14 cellular contexts compared by ENCODE assay signal in genomic region chr3:32366638-32367368, GRCh38. TPM values are rescaled to one million over a fixed set of nuclear protein-coding genes. Genes with fewer than 3 reads are reported as not detected.
A peak's percentile ranks its signal among the peaks of the same experiment; 100 is the strongest.
DNase-seq lines count a peak whose midpoint lies in the region; ATAC-seq, FAIRE-seq and TF ChIP-seq lines count a peak whose summit lies in the region.
"Had no signal": no experiment of that assay in that cellular context is flagged by ENCODE, and none has a peak within 500 bp of the region (broad histone marks: within the 10 kb centered on the region; RNA-seq: fewer than 3 reads in every experiment).

No MANE protein-coding gene starts in this region.

- H3K27ac ChIP-seq in GM23338 (ENCODE audit: low read depth), result 0 out of 2 replicates have a peak overlapping the region, but pooled peaks have one; percentile 18
- peak overlapping the region; percentile 37 for H3K27ac ChIP-seq in PC-3 (ENCODE audit: low read length)
- H3K27ac ChIP-seq: SJSA1 had no signal

- CTCF ChIA-PET in PC-3 (lab: Charles Lee), result no interaction called here

- H3K4me1 ChIP-seq in GM23338 (ENCODE audit: insufficient read depth) (peaks cover 13% of the 10 kb centered on the region), PC-3 (ENCODE audit: insufficient read depth, low read length) (peaks cover 16% of the 10 kb centered on the region)

- POLR2A ChIA-PET in PC-3 (lab: Charles Lee; ENCODE audit: unreplicated experiment), result no interaction called here

- H3K27me3 ChIP-seq in GM23338 (ENCODE audit: insufficient read depth), result no peaks in the 10 kb centered on the region
- H3K27me3 ChIP-seq in PC-3 (ENCODE audit: low read length), result no peaks in the 10 kb centered on the region
- H3K27me3 ChIP-seq: SJSA1 had no signal

- no peak overlapping the region for H3K9ac ChIP-seq in PC-3 (ENCODE audit: low read length)

- H3K4me1 Mint-ChIP-seq in GM23338 (peaks cover 19% of the 10 kb centered on the region), naive B cell (peaks cover 12 to 35% (median 30%) of the 10 kb centered on the region in 3 donors)

- H3F3A ChIP-seq in GM23338 (replicated peaks; ENCODE audit: low read depth), result 0 out of 2 replicates have a peak, but pooled peaks cover 3% of the 10 kb centered on the region
- H3F3A ChIP-seq in PC-3 (ENCODE audit: low read length, unreplicated experiment), result no peaks in the 10 kb centered on the region

- no peaks in the 10 kb centered on the region for H3K9me3 ChIP-seq in PC-3 (ENCODE audit: low read length)
- H3K9me3 ChIP-seq: SJSA1 had no signal

- no peaks in the 10 kb centered on the region for H3K79me2 ChIP-seq in GM23338 (replicated peaks; ENCODE audit: insufficient read depth)
- H3K79me2 ChIP-seq in PC-3 (ENCODE audit: low read length), result no peaks in the 10 kb centered on the region

- BruUV-seq in PC-3 (replicated peaks; lab: Mats Ljungman, UMichigan), result no TSS peak

- H3K4me2 ChIP-seq in GM23338 (no peak overlapping the region), PC-3 (ENCODE audit: low read length) (peak overlapping the region; percentile 30; the same call in 1 of the 2 replicates)

- H3K9me2 ChIP-seq in GM23338 (ENCODE audit: insufficient read depth), result no peaks in the 10 kb centered on the region
- no peaks in the 10 kb centered on the region for H3K9me2 ChIP-seq in PC-3 (replicated peaks; ENCODE audit: low read length)

- H3K9me3 Mint-ChIP-seq in GM23338 (no peaks in the 10 kb centered on the region), naive B cell (peaks cover 0 to 2% (median 0%) of the 10 kb centered on the region in 7 donors)
- H3K9me3 Mint-ChIP-seq: activated CD4-positive, alpha-beta memory T cell treated with anti-CD3 and anti-CD28 coated beads, Interleukin-2, amount 10 ng/mL, durations not matched to agents 7 days and 5 days; stimulated activated naive CD8-positive, alpha-beta T cell treated with anti-CD3 and anti-CD28 coated beads, Interleukin-15, amount 100 ng/mL, for 72 hours had no signal

- H2AFZ ChIP-seq in GM23338 (no peak overlapping the region), PC-3 (ENCODE audit: low read length) (no peak overlapping the region)

- TF ChIP-seq CTCF in GM13976 (IDR thresholded peaks at IDR 0.05; ENCODE audit: borderline replicate concordance, control extremely low read depth, extremely low read depth, insufficient read depth, missing control alignments), result no peak
- no peak for TF ChIP-seq CTCF in GM23338 (conservative IDR thresholded peaks at IDR 0.05; ENCODE audit: low read depth in 2 of 2)
- no peak for TF ChIP-seq CTCF in PC-3 (conservative IDR thresholded peaks at IDR 0.05; ENCODE audit: low read depth, low read length)

- H3K36me3 Mint-ChIP-seq in GM23338 (ENCODE audit: low read depth) (no peaks in the 10 kb centered on the region), naive B cell (no peaks in the 10 kb centered on the region)

- no peak for FAIRE-seq in urothelium cell line (lab: Jason Lieb, UNC)
- FAIRE-seq: HTR-8/SVneo had no signal

- H3K36me3 ChIP-seq in GM23338 (ENCODE audit: insufficient read depth) (no peaks in the 10 kb centered on the region), PC-3 (ENCODE audit: low read depth, low read length) (no peaks in the 10 kb centered on the region)
- H3K36me3 ChIP-seq: SJSA1 had no signal

- H3K4me3 ChIP-seq in GM23338 (no peak overlapping the region), PC-3 (ENCODE audit: low read length) (no peak overlapping the region)
- H3K4me3 ChIP-seq: SJSA1 had no signal

- H3K27me3 Mint-ChIP-seq in GM23338 (ENCODE audit: insufficient read depth, low read depth, poor library complexity) (no peaks in the 10 kb centered on the region), naive B cell (peaks cover 0 to 4% (median 0%) of the 10 kb centered on the region in 3 donors)
- H3K27me3 Mint-ChIP-seq: activated CD4-positive, alpha-beta memory T cell treated with anti-CD3 and anti-CD28 coated beads, Interleukin-2, amount 10 ng/mL, durations not matched to agents 7 days and 5 days; stimulated activated naive CD8-positive, alpha-beta T cell treated with anti-CD3 and anti-CD28 coated beads, Interleukin-15, amount 100 ng/mL, for 72 hours had no signal

- H3K27ac Mint-ChIP-seq in GM23338 (peak overlapping the region; percentile 39; the same call in 1 of the 2 replicates), naive B cell (peak overlapping the region in 5 of 6 donors; percentile 8 to 65 (median 61))
- H3K27ac Mint-ChIP-seq: activated CD4-positive, alpha-beta memory T cell treated with anti-CD3 and anti-CD28 coated beads, Interleukin-2, amount 10 ng/mL, durations not matched to agents 7 days and 5 days had no signal

- DNase-seq in GM13976 (ENCODE audit: low spot score) (peak; percentile 29), GM23338 (ENCODE audit: low spot score) (no peak), PC-3 (peak; percentile 72), naive B cell (no peak), urothelium cell line (ENCODE audit: low spot score) (no peak), putamen (ENCODE audit: low spot score) (no peak), cerebellar cortex (ENCODE audit: low spot score) (no peak)
- DNase-seq in stimulated activated CD4-positive, alpha-beta T cell treated with anti-CD3 and anti-CD28 coated beads, Interleukin-2, amount 100 ng/mL, for 24 hours, result no peak
- DNase-seq: activated CD4-positive, alpha-beta memory T cell treated with anti-CD3 and anti-CD28 coated beads, Interleukin-2, amount 10 ng/mL, durations not matched to agents 7 days and 5 days; aorta; NCI-H2081; stimulated activated naive CD8-positive, alpha-beta T cell treated with anti-CD3 and anti-CD28 coated beads, Interleukin-15, amount 100 ng/mL, for 72 hours had no signal

- ATAC-seq in GM23338, result peak; percentile 53
- peak; percentile 91 for ATAC-seq in PC-3
- ATAC-seq in naive B cell (ENCODE audit: low read depth in 2 of 2), result peak in 1 of 2 donors; percentile 42
- ATAC-seq: stimulated activated naive CD8-positive, alpha-beta T cell treated with anti-CD3 and anti-CD28 coated beads, Interleukin-15, amount 100 ng/mL, for 72 hours had no signal

- H3K4me3 Mint-ChIP-seq in GM23338 (no peak overlapping the region), naive B cell (peak overlapping the region in 6 of 8 donors; percentile 16 to 81 (median 56))
- H3K4me3 Mint-ChIP-seq: activated CD4-positive, alpha-beta memory T cell treated with anti-CD3 and anti-CD28 coated beads, Interleukin-2, amount 10 ng/mL, durations not matched to agents 7 days and 5 days; stimulated activated naive CD8-positive, alpha-beta T cell treated with anti-CD3 and anti-CD28 coated beads, Interleukin-15, amount 100 ng/mL, for 72 hours had no signal

- intact Hi-C loops in PC-3 (cut with micrococcal nuclease), result no loop called here

- in situ Hi-C loops in GM13976 (cut with MboI; ENCODE audit: low sequenced_read_pairs, unreplicated experiment), result no loop called here

- H4K20me1 ChIP-seq in GM23338 (replicated peaks; ENCODE audit: insufficient read depth) (no peaks in the 10 kb centered on the region), PC-3 (ENCODE audit: low read length) (no peaks in the 10 kb centered on the region)

TF ChIP-seq in GM23338, 12 proteins besides CTCF, POLR2A, EP300 and RAD21 (continues in another document):
- TF ChIP-seq ETS1 (IDR thresholded peaks at IDR 0.05) (no peak), NANOG (IDR thresholded peaks at IDR 0.05; ENCODE audit: borderline replicate concordance) (no peak), CREB1 (CRISPR knock-in tag; IDR thresholded peaks at IDR 0.05; ENCODE audit: low read depth) (no peak), JUNB (IDR thresholded peaks at IDR 0.05; ENCODE audit: unreplicated experiment) (no peak), REST (IDR thresholded peaks at IDR 0.05; ENCODE audit: unreplicated experiment) (no peak)

RNA-seq across cellular contexts. Expression of gene CMTM7, which starts 24.9 kb away (rescaled TPM):
- 23.6 and 32.2 TPM in 2 replicates for total RNA-seq in GM23338 (2014; rRNA removed; shearing (Covaris generic))
- 88.3 and 93.6 TPM in 2 replicates for polyA plus RNA-seq in GM23338 (2016; fragmentation: Nextera tagmentation; extraction: Ambion mirVana)
- 37.1 and 71.0 TPM in 2 replicates for total RNA-seq in PC-3 (2014; rRNA removed)
- 100 to 1,000 TPM in 2 of 6 donors, 10 to 100 TPM in 4; 56.8 to 116 (median 73.3) TPM for polyA plus RNA-seq in naive B cell (ENCODE audit: low read depth in 6 of 6)

Comparison
In these comparisons a context has a peak if more than half of its experiments do, and no peak if none do; other contexts are left out.
1. DNase-seq: peak in GM13976 (single experiment) and PC-3 (single experiment); none in GM23338 (single experiment), naive B cell (single experiment), stimulated activated CD4-positive, alpha-beta T cell treated with anti-CD3 and anti-CD28 coated beads, Interleukin-2, amount 100 ng/mL, for 24 hours (0 of 2), urothelium cell line (single experiment), putamen (single experiment) and cerebellar cortex (single experiment).